ENCODE assay signal across 8 cellular contexts in the genomic region with DNA sequence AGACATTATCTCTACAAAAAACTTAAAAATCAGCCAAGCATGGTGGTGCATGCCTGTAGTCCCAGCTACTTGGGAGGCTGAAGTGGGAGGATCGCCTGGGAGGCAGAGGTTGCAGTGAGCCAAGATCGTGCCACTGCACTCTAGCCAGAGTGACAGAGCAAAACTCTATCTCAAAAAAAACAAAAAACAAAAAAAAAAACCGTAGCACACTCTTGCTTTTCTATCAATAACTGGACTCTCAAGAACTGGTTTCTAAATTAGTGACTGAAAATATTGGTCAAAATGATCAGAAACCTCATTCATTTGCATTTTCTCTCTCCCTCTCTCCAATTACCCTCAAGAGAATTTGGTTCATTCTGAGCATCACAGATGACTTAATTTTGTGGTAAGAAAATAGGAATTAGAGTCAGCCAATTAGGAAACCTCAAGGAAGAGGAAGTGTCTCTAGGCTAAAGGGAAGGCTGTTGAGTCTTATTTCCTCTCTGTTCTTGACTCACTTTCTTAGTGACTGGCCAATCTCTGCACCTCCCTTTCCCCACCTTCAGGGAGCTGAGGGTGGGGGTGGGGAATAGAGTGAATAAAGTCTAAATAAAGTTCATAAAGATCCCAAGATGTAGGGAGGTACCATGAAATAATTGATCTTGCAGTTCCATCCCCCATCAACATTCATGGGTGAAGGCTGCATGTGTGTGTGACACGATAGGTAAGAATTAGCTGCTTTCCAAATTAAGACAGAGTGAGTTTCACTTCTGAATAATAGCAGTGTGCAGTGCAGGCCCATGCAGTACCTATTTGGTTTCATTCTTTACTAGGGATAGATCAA. TPM values are rescaled to one million over a fixed set of nuclear protein-coding genes. Genes with fewer than 3 reads are reported as not detected.
A peak's percentile ranks its signal among the peaks of the same experiment; 100 is the strongest.
DNase-seq lines count a peak whose midpoint lies in the region; ATAC-seq and TF ChIP-seq lines count a peak whose summit lies in the region.

No MANE protein-coding gene starts in this region.

- DNase-seq in stimulated activated CD4-positive, alpha-beta T cell treated with anti-CD3 and anti-CD28 coated beads, Interleukin-1b, Interleukin-23, amount 100 ng/mL, for 48 hours = peak; percentile 31
- DNase-seq in stimulated activated CD4-positive, alpha-beta T cell treated with anti-CD3 and anti-CD28 coated beads, Interleukin-12 subunit alpha, Interleukin-12 subunit beta, amount 100 ng/mL, for 4 hours = no peak
- DNase-seq in Panc1 (ENCODE audit: low read depth, low spot score) = no peak
- DNase-seq in heart right ventricle = no peak
- DNase-seq in NCI-H1417 (lab: John Stamatoyannopoulos, UW) = no peak
- no peak for DNase-seq in glutamatergic neuron
- no peak for DNase-seq in T-helper 9 cell

- intact Hi-C loops in Panc1 (cut with micrococcal nuclease; ENCODE audit: unreplicated experiment) (no loop called here), heart right ventricle (cut with DNase I) (loop anchor here in 1 of 10 donors (10.0 kb wide), 1 partner anchor 61 kb away; no protein-coding TSS in a partner anchor)

- no peaks in the 10 kb centered on the region for H3K9me3 ChIP-seq in Panc1 (ENCODE audit: control insufficient read depth, insufficient read depth, low read depth, low read length)
- H3K9me3 ChIP-seq in heart right ventricle = no peaks in the 10 kb centered on the region

- H3K4me1 ChIP-seq in Panc1 (ENCODE audit: control insufficient read depth, insufficient read depth, low read length) = no peaks in the 10 kb centered on the region
- peaks cover 0 to 44% (median 13%) of the 10 kb centered on the region in 9 donors for H3K4me1 ChIP-seq in heart right ventricle

- POLR2A ChIA-PET in Panc1 (lab: Charles Lee) = no interaction called here

- H3K27me3 ChIP-seq in Panc1 (ENCODE audit: control insufficient read depth, insufficient read depth, low read length) (no peaks in the 10 kb centered on the region), heart right ventricle (no peaks in the 10 kb centered on the region)

- H3K9me3 Mint-ChIP-seq in glutamatergic neuron (ENCODE audit: unreplicated experiment) = no peaks in the 10 kb centered on the region

- H3K27ac Mint-ChIP-seq in glutamatergic neuron (ENCODE audit: unreplicated experiment) = no peak overlapping the region

- in situ Hi-C loops in Panc1 (cut with HindIII; ENCODE audit: low pct_unique_long_range_greater_than_20kb, low sequenced_read_pairs) = no loop called here

- H3K4me3 ChIP-seq in Panc1 (ENCODE audit: low read depth in 2 of 2, low read length in 2 of 2) = no peak overlapping the region
- peak overlapping the region in 1 of 10 donors; percentile 14 for H3K4me3 ChIP-seq in heart right ventricle

- H3K36me3 ChIP-seq in Panc1 (ENCODE audit: control insufficient read depth, insufficient read depth, low read length) = no peaks in the 10 kb centered on the region
- H3K36me3 ChIP-seq in heart right ventricle = peaks cover 0 to 9% (median 0%) of the 10 kb centered on the region in 9 donors

- H3K4me3 Mint-ChIP-seq in glutamatergic neuron (ENCODE audit: unreplicated experiment) = no peak overlapping the region

- TF ChIP-seq CTCF in Panc1 (IDR thresholded peaks at IDR 0.05) (no peak), heart right ventricle (IDR thresholded peaks at IDR 0.05) (no peak), glutamatergic neuron (IDR thresholded peaks at IDR 0.05; ENCODE audit: partially characterized antibody, unreplicated experiment) (no peak)

- H3K36me3 Mint-ChIP-seq in glutamatergic neuron (ENCODE audit: unreplicated experiment) = no peaks in the 10 kb centered on the region

- H3K27me3 Mint-ChIP-seq in glutamatergic neuron (ENCODE audit: unreplicated experiment) = peaks cover 2% of the 10 kb centered on the region

- BruUV-seq in Panc1 (replicated peaks; lab: Mats Ljungman, UMichigan) = TSS peak; percentile 37

- ATAC-seq in HG02981 (IDR thresholded peaks at IDR 0.05; ENCODE audit: unreplicated experiment) (peak; percentile 69), Panc1 (no peak), heart right ventricle (peak; percentile 32 to 76 (median 62))

- WGBS in heart right ventricle, 2 donors = 74 to 76% methylated on average over 4 of the region's 4 CpGs

- CTCF ChIA-PET in Panc1 (lab: Charles Lee) = no interaction called here

- H3K27ac ChIP-seq in Panc1 (ENCODE audit: low read length) (no peak overlapping the region), heart right ventricle (peak overlapping the region in 5 of 10 donors; percentile 19 to 84 (median 36))

- no peaks in the 10 kb centered on the region for H3K4me1 Mint-ChIP-seq in glutamatergic neuron (ENCODE audit: low read depth, unreplicated experiment)

RNA-seq across cellular contexts. Expression of a gene that starts 6.8 kb away (rescaled TPM):
- total RNA-seq in Panc1 (2021; ENCODE audit: unreplicated experiment) = 197 TPM
- polyA plus RNA-seq in Panc1 (2012; ENCODE audit: insufficient read length) = 107 TPM
- 100 to 1,000 TPM; 150 to 228 (median 166) TPM for total RNA-seq in heart right ventricle
- polyA plus RNA-seq in heart right ventricle = 100 to 1,000 TPM in 1 of 2 donors, 10 to 100 TPM in 1; 92.3 to 233 TPM
- total RNA-seq in glutamatergic neuron (ENCODE audit: unreplicated experiment) = 148 TPM
